ENCODE assay signal across 1 cellular context in the genomic region with DNA sequence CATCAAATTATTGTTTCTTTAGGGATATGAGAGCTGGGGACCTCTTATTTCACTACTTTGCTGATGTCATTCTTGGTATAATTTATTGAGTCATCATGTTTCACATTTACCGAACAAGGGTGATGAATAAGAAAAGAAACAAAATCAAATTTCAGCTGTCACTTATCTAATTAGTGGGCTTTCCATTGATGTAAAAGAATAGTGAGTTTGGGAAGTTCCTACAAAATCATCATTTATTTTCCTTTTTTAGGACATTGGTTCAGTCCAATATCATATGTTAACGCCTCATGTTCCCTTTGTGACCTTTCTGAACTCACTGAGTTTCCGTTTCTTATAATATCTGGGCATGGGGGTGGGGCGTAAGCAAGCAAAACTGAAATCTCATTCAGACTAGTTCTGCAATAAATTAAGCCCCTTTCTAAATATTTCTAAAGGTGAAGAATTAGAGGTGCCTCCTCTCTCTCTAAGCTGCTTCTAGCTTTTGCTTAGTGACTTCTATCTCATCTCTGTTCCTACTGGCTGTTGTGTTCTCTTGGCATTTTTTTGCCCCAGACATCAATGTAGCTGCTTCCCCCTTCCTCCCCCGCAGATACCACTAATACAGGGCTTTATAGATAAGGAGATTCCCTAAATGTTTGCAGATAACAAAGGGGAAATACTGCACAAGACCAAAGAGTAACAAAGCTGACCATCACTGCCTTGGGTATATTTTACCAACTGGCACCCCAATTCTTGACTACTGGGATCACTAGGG.
TF ChIP-seq lines count a peak whose summit lies in the region.

No MANE protein-coding gene starts in this region.

TF ChIP-seq in GM12878, 131 proteins besides CTCF, POLR2A, EP300 and RAD21 (continued from another document):
- TF ChIP-seq E2F4 (IDR thresholded peaks at IDR 0.05; ENCODE audit: low read depth, low read length) = no peak
- no peak for TF ChIP-seq FOXK2 (IDR thresholded peaks at IDR 0.05)
- TF ChIP-seq NR2C1 (IDR thresholded peaks at IDR 0.05) = peak; percentile 25; the same call in 1 of the 2 replicates
- TF ChIP-seq JUNB (IDR thresholded peaks at IDR 0.05) = peak; percentile 88
- TF ChIP-seq CHD1 (IDR thresholded peaks at IDR 0.05; ENCODE audit: low read depth, low read length) = no peak
- TF ChIP-seq KAT2A (conservative IDR thresholded peaks at IDR 0.05; ENCODE audit: control insufficient read depth, low read depth, low read length) = no peak
- no peak for TF ChIP-seq STAT1 (conservative IDR thresholded peaks at IDR 0.05)
- no peak for TF ChIP-seq FOS (IDR thresholded peaks at IDR 0.05; ENCODE audit: borderline replicate concordance, extremely low read depth, insufficient read length)
- TF ChIP-seq RELB (IDR thresholded peaks at IDR 0.05; ENCODE audit: low read depth) = no peak
- TF ChIP-seq, protein P1, sequence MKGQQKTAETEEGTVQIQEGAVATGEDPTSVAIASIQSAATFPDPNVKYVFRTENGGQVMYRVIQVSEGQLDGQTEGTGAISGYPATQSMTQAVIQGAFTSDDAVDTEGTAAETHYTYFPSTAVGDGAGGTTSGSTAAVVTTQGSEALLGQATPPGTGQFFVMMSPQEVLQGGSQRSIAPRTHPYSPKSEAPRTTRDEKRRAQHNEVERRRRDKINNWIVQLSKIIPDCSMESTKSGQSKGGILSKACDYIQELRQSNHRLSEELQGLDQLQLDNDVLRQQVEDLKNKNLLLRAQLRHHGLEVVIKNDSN (IDR thresholded peaks at IDR 0.05; ENCODE audit: borderline replicate concordance, extremely low read length, insufficient read depth, low read depth, low read length) = no peak
- no peak for TF ChIP-seq ETV6 (conservative IDR thresholded peaks at IDR 0.05 in 1 of 2, IDR thresholded peaks at IDR 0.05 in 1 of 2; ENCODE audit: borderline replicate concordance in 1 of 2, low read depth in 1 of 2)
TF ChIP-seq in GM12878: peak in this region for 21.
